8 cellular contexts compared by ENCODE assay signal in the genomic region with DNA sequence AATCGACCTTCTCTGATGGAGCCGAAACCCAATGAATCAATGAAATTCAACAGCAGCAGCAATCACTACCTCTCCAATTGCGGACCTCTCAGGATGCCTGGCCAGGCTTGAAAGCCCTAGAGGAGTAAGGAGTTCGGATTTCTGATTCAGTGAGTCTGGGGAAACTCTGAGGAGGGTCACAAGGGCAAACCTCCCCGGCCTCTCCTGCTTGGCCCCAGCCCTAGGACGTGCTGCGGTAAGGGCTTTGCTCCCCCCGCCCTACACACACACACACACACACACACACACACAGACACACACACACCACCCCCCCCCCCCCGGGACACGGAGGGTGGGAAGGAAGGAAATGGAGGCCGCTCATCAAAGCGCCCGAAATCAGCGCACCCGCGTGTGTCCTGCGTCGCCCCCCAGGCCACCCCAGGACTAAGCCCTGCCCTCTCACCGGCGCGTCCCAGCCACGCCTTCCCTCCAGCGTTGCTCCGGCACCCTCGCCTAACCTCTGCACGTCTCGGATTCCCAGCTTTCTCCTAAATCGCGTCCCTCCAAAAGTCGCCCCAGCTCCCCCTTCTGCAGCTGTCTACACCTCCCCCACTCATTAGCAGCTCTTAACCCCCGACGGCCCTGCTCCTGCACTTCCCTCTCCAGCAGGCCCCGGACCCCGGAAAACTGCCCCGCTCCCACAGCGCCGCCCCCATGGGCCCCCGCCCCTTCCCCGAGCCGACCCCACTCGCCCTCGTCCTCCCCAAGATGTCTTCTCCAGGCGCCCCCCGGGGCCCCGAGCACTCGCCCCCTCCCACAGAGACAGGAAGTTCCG. TPM values are rescaled to one million over a fixed set of nuclear protein-coding genes. Genes with fewer than 3 reads are reported as not detected.
A peak's percentile ranks its signal among the peaks of the same experiment; 100 is the strongest.
DNase-seq lines count a peak whose midpoint lies in the region; TF ChIP-seq lines count a peak whose summit lies in the region.

No MANE protein-coding gene starts in this region.

- H3K36me3 ChIP-seq in HEK293 (ENCODE audit: control insufficient read depth in 2 of 2, insufficient read depth in 1 of 2, low read length in 2 of 2), result no peaks in the 10 kb centered on the region
- H3K36me3 ChIP-seq in SJSA1, result peaks cover 6% of the 10 kb centered on the region; the same call in 1 of the 2 replicates

- no peaks in the 10 kb centered on the region for H3K27me3 ChIP-seq in SJSA1 (replicated peaks)

- TF ChIP-seq CTCF in HEK293 (tag by site-specific recombination; IDR thresholded peaks at IDR 0.05), result no peak
- no peak for TF ChIP-seq CTCF in astrocyte of the spinal cord (IDR thresholded peaks at IDR 0.05; ENCODE audit: low read depth, low read length)

- H3K4me1 ChIP-seq in HEK293 (ENCODE audit: control insufficient read depth, insufficient read depth, low read length), result peaks cover 8% of the 10 kb centered on the region
- peaks cover 35% of the 10 kb centered on the region for H3K4me1 ChIP-seq in SJSA1 (replicated peaks)

- POLR2A ChIA-PET in HEK293 (lab: Yijun Ruan, JAX), result interaction anchor here (0.6 to 4.7 kb wide), 33 partner anchors 9 to 1360 kb away, joined by 3 to 67 read pairs (median 4); no protein-coding TSS in a partner anchor

- peak overlapping the region; percentile 90 for H3K4me3 ChIP-seq in HEK293 (ENCODE audit: low read depth, low read length)
- H3K4me3 ChIP-seq in SJSA1, result peak overlapping the region; percentile 73
- peak overlapping the region; percentile 91 for H3K4me3 ChIP-seq in astrocyte of the spinal cord (ENCODE audit: low read depth, low read length)

- CTCF ChIA-PET in HEK293 (lab: Yijun Ruan, JAX), result interaction anchor here (0.6 to 1.7 kb wide), 6 partner anchors 8 to 147 kb away, joined by 4 to 6 read pairs (median 4); no protein-coding TSS in a partner anchor

- in situ Hi-C loops in astrocyte of the spinal cord (cut with HindIII; ENCODE audit: low sequenced_read_pairs), result no loop called here

- DNase-seq in DMS79 treated with DMSO at 0.1 percent for 48 hours (lab: John Stamatoyannopoulos, UW) (peak; percentile 7), SJSA1 (ENCODE audit: low read depth in 1 of 2, low spot score in 2 of 2) (peak; percentile 48 to 55), astrocyte of the spinal cord (ENCODE audit: low read depth, low spot score) (no peak), iPS-NIHi11 (ENCODE audit: low spot score) (peak; percentile 62), kidney glomerular epithelial cell (lab: John Stamatoyannopoulos, UW) (no peak), SW480 (ENCODE audit: low spot score) (no peak)
- DNase-seq in stimulated activated CD4-positive, alpha-beta T cell treated with anti-CD3 and anti-CD28 coated beads, Interleukin-2, amount 100 ng/mL, for 24 hours, result peak; percentile 34 to 44

- H3K9me3 ChIP-seq in HEK293 (ENCODE audit: control insufficient read depth, insufficient read depth, low read depth, low read length) (no peaks in the 10 kb centered on the region), SJSA1 (replicated peaks) (no peaks in the 10 kb centered on the region)

- peak overlapping the region; percentile 72 for H3K27ac ChIP-seq in HEK293 (ENCODE audit: extremely low read depth, low read depth, low read length)
- peak overlapping the region; percentile 40 for H3K27ac ChIP-seq in SJSA1

TF ChIP-seq in HEK293, 187 proteins besides CTCF, POLR2A, EP300 and RAD21 (continues in another document):
- TF ChIP-seq, protein P1, sequence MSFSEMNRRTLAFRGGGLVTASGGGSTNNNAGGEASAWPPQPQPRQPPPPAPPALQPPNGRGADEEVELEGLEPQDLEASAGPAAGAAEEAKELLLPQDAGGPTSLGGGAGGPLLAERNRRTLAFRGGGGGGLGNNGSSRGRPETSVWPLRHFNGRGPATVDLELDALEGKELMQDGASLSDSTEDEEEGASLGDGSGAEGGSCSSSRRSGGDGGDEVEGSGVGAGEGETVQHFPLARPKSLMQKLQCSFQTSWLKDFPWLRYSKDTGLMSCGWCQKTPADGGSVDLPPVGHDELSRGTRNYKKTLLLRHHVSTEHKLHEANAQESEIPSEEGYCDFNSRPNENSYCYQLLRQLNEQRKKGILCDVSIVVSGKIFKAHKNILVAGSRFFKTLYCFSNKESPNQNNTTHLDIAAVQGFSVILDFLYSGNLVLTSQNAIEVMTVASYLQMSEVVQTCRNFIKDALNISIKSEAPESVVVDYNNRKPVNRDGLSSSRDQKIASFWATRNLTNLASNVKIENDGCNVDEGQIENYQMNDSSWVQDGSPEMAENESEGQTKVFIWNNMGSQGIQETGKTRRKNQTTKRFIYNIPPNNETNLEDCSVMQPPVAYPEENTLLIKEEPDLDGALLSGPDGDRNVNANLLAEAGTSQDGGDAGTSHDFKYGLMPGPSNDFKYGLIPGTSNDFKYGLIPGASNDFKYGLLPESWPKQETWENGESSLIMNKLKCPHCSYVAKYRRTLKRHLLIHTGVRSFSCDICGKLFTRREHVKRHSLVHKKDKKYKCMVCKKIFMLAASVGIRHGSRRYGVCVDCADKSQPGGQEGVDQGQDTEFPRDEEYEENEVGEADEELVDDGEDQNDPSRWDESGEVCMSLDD (tag by site-specific recombination; IDR thresholded peaks at IDR 0.05), result peak; percentile 64; the same call in 1 of the 2 replicates
- TF ChIP-seq ZNF571 (tag by site-specific recombination; IDR thresholded peaks at IDR 0.05) (no peak), HIC1 (tag by site-specific recombination; IDR thresholded peaks at IDR 0.05) (0 out of 2 replicates have a peak, but pooled peaks have one; percentile 27), ZBTB20 (tag by site-specific recombination; IDR thresholded peaks at IDR 0.05) (peak; percentile 77; the same call in 1 of the 2 replicates), ZNF626 (tag by site-specific recombination; IDR thresholded peaks at IDR 0.05) (no peak), ZBTB17 (tag by site-specific recombination; IDR thresholded peaks at IDR 0.05) (0 out of 2 replicates have a peak, but pooled peaks have one; percentile 44), SETDB1 (IDR thresholded peaks at IDR 0.05; ENCODE audit: insufficient read length, low read length) (no peak), WT1 (tag by site-specific recombination; IDR thresholded peaks at IDR 0.05) (peak; percentile 14; the same call in 1 of the 2 replicates), ZNF777 (tag by site-specific recombination; IDR thresholded peaks at IDR 0.05; ENCODE audit: borderline replicate concordance) (peak; percentile 47; the same call in 1 of the 2 replicates), ZNF223 (tag by site-specific recombination; IDR thresholded peaks at IDR 0.05) (no peak), ZNF155 (tag by site-specific recombination; IDR thresholded peaks at IDR 0.05) (no peak), ZNF776 (tag by site-specific recombination; IDR thresholded peaks at IDR 0.05; ENCODE audit: borderline replicate concordance) (no peak), ZNF664 (tag by site-specific recombination; IDR thresholded peaks at IDR 0.05) (no peak), ZNF585B (tag by site-specific recombination; IDR thresholded peaks at IDR 0.05) (no peak), ZNF157 (tag by site-specific recombination; IDR thresholded peaks at IDR 0.05) (no peak), ZBTB49 (tag by site-specific recombination; IDR thresholded peaks at IDR 0.05; ENCODE audit: low read depth) (no peak)
- TF ChIP-seq, protein P2, sequence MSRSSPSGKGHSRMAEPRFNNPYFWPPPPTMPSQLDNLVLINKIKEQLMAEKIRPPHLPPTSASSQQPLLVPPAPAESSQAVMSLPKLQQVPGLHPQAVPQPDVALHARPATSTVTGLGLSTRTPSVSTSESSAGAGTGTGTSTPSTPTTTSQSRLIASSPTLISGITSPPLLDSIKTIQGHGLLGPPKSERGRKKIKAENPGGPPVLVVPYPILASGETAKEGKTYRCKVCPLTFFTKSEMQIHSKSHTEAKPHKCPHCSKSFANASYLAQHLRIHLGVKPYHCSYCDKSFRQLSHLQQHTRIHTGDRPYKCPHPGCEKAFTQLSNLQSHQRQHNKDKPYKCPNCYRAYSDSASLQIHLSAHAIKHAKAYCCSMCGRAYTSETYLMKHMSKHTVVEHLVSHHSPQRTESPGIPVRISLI (tag by site-specific recombination; IDR thresholded peaks at IDR 0.05), result no peak

RNA-seq across cellular contexts. Expression of gene PACSIN2, which starts 0.7 kb away (rescaled TPM):
- total RNA-seq in SJSA1 (2014; rRNA removed; shearing (Covaris generic)), result 98.3 and 100 TPM in 2 replicates

Comparison
In these comparisons a context has a peak if more than half of its experiments do, and no peak if none do; other contexts are left out.
1. DNase-seq: peak in DMS79 treated with DMSO at 0.1 percent for 48 hours (single experiment), SJSA1 (2 of 2), iPS-NIHi11 (single experiment) and stimulated activated CD4-positive, alpha-beta T cell treated with anti-CD3 and anti-CD28 coated beads, Interleukin-2, amount 100 ng/mL, for 24 hours (2 of 2); none in astrocyte of the spinal cord (single experiment), kidney glomerular epithelial cell (single experiment) and SW480 (single experiment).
2. Peak in every context shown above with its lines, with median percentiles within 50 percentile points of each other: H3K4me3 ChIP-seq.